ENCODE assay signal across 10 cellular contexts in the genomic region with DNA sequence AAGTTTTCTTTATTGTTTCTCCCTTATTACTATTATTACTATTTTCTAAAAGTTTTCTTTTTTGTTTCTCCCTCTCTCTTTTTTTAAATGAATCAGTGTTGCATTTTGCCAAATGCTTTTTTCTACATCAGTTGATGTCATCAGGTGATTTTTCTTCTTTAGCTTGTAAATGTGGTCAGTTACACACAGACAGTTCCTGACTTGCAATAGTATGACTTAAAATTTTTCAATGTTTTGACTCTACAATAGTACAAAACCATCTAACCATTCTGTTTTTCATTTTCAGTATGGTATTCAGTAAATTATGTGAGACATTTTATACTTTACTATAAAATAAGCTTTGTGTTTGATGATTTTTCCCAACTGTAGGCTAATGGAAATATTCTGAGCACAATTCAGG.
"Had no signal": no experiment of that assay in that cellular context is flagged by ENCODE, and none has a peak within 500 bp of the region (broad histone marks: within the 10 kb centered on the region; RNA-seq: fewer than 3 reads in every experiment).

No MANE protein-coding gene starts in this region.

- H3K9me3 Mint-ChIP-seq: GM23338, H9 had no signal

- FAIRE-seq: H1, H54 had no signal

- H3K4me3 Mint-ChIP-seq: GM23338, H9, HFFc6 had no signal

- H3K27ac Mint-ChIP-seq: GM23338, H9, HFFc6 had no signal

- DNase-seq: GM23248, GOT3, H7, H9, HCEC 1CT, HFFc6 had no signal

- ATAC-seq: GM23338, HCT116 had no signal
